Comparison of ENCODE assay signal across 1 cellular context in genomic region chr17:32794533-32795246, GRCh38.
TF ChIP-seq lines count a peak whose summit lies in the region.

No MANE protein-coding gene starts in this region.

TF ChIP-seq in K562, 482 proteins besides CTCF, POLR2A, EP300 and RAD21 (continued from another document and continues in another):
- no peak for TF ChIP-seq RREB1 (CRISPR knock-in tag; IDR thresholded peaks at IDR 0.05)
- TF ChIP-seq L3MBTL2 (IDR thresholded peaks at IDR 0.05) = peak; percentile 99
- peak; percentile 52 for TF ChIP-seq NFYB (IDR thresholded peaks at IDR 0.05; ENCODE audit: extremely low read depth, insufficient read length)
- peak; percentile 57 for TF ChIP-seq CXXC5 (CRISPR knock-in tag; IDR thresholded peaks at IDR 0.05)
- peak; percentile 23 to 25; a peak in 2 of 4 replicates for TF ChIP-seq NRF1 (conservative IDR thresholded peaks at IDR 0.05 in 1 of 2, IDR thresholded peaks at IDR 0.05 in 1 of 2)
- peak; percentile 50; the same call in 1 of the 2 replicates for TF ChIP-seq BACH1 (tag; IDR thresholded peaks at IDR 0.05)
- TF ChIP-seq TRIM28 (IDR thresholded peaks at IDR 0.05) = no peak
- TF ChIP-seq YY1 (IDR thresholded peaks at IDR 0.05; ENCODE audit: borderline replicate concordance in 1 of 3, control insufficient read depth in 1 of 3, extremely low read depth in 1 of 3, insufficient read depth in 3 of 3, insufficient read length in 1 of 3, insufficient replicate concordance in 2 of 3, low read depth in 1 of 3, low read length in 2 of 3) = peak in 1 of 3 experiments; percentile 19
- TF ChIP-seq SAFB2 (IDR thresholded peaks at IDR 0.05; ENCODE audit: borderline replicate concordance, low read depth, low read length, severe bottlenecking) = no peak
- TF ChIP-seq TCF3 (CRISPR knock-in tag; IDR thresholded peaks at IDR 0.05) = peak; percentile 38; the same call in 1 of the 2 replicates
- TF ChIP-seq RBM34 (IDR thresholded peaks at IDR 0.05; ENCODE audit: borderline replicate concordance, insufficient read depth, low read length) = no peak
- 0 out of 4 replicates have a peak, but pooled peaks of 1 of the 2 experiments have one; percentile 36 for TF ChIP-seq MNT (conservative IDR thresholded peaks at IDR 0.05)
- 0 out of 2 replicates have a peak, but pooled peaks have one; percentile 9 for TF ChIP-seq TAL1 (IDR thresholded peaks at IDR 0.05)
- peak; percentile 15; the same call in 1 of the 2 replicates for TF ChIP-seq MYC (IDR thresholded peaks at IDR 0.05; ENCODE audit: low read depth, low read length)
- TF ChIP-seq MYC (CRISPR knock-in tag; IDR thresholded peaks at IDR 0.05; ENCODE audit: borderline replicate concordance, low read depth) = no peak
- TF ChIP-seq ZNF239 (CRISPR knock-in tag; IDR thresholded peaks at IDR 0.05) = peak; percentile 56
- no peak for TF ChIP-seq PBX2 (CRISPR knock-in tag; IDR thresholded peaks at IDR 0.05; ENCODE audit: low read depth)
- no peak for TF ChIP-seq PBX2 (tag; conservative IDR thresholded peaks at IDR 0.05; ENCODE audit: low read depth)
- TF ChIP-seq RCOR1 (IDR thresholded peaks at IDR 0.05; ENCODE audit: borderline replicate concordance in 1 of 2, low read depth in 2 of 2, low read length in 2 of 2) = peak in 1 of 2 experiments; percentile 62; a peak in 1 of 4 replicates
- TF ChIP-seq DPF2 (IDR thresholded peaks at IDR 0.05) = peak; percentile 56; the same call in 1 of the 2 replicates
- 0 out of 2 replicates have a peak, but pooled peaks have one; percentile 15 for TF ChIP-seq HMBOX1 (IDR thresholded peaks at IDR 0.05)
- TF ChIP-seq ZBTB17 (CRISPR knock-in tag; IDR thresholded peaks at IDR 0.05) = 0 out of 2 replicates have a peak, but pooled peaks have one; percentile 28
- peak; percentile 11; the same call in 1 of the 2 replicates for TF ChIP-seq ELF1 (tag; IDR thresholded peaks at IDR 0.05)
- no peak for TF ChIP-seq HNRNPH1 (optimal IDR thresholded peaks at IDR 0.05; ENCODE audit: low read depth, low read length)
- TF ChIP-seq MLLT1 (IDR thresholded peaks at IDR 0.05) = peak; percentile 28 to 77; a peak in 2 of 4 replicates
- peak; percentile 75 for TF ChIP-seq BHLHE40 (IDR thresholded peaks at IDR 0.05; ENCODE audit: low read length)
- peak; percentile 31; the same call in 1 of the 2 replicates for TF ChIP-seq CBFA2T3 (IDR thresholded peaks at IDR 0.05)
- peak; percentile 93 to 97 for TF ChIP-seq E2F6 (IDR thresholded peaks at IDR 0.05; ENCODE audit: borderline replicate concordance in 1 of 2, extremely low read depth in 1 of 2, insufficient read depth in 1 of 2, insufficient read length in 1 of 2, low read depth in 1 of 2, low read length in 1 of 2, poor library complexity in 1 of 2, severe bottlenecking in 1 of 2)
- no peak for TF ChIP-seq FIP1L1 (IDR thresholded peaks at IDR 0.05; ENCODE audit: low read depth, low read length, poor library complexity, severe bottlenecking)
- no peak for TF ChIP-seq HMG20B (CRISPR knock-in tag; IDR thresholded peaks at IDR 0.05)
- TF ChIP-seq HDAC3 (IDR thresholded peaks at IDR 0.05; ENCODE audit: borderline replicate concordance, partially characterized antibody) = no peak
- TF ChIP-seq SOX6 (IDR thresholded peaks at IDR 0.05) = peak; percentile 74
- no peak for TF ChIP-seq ILK (tag; IDR thresholded peaks at IDR 0.05; ENCODE audit: borderline replicate concordance, low read depth)
- TF ChIP-seq JUN (IDR thresholded peaks at IDR 0.05; ENCODE audit: borderline replicate concordance, low read depth, low read length) = peak; percentile 35; the same call in 1 of the 2 replicates
- TF ChIP-seq JUN (CRISPR knock-in tag; IDR thresholded peaks at IDR 0.05; ENCODE audit: borderline replicate concordance) = no peak
- TF ChIP-seq RAD51 (IDR thresholded peaks at IDR 0.05; ENCODE audit: borderline replicate concordance, low read depth) = peak; percentile 82
- 0 out of 2 replicates have a peak, but pooled peaks have one; percentile 34 for TF ChIP-seq CBFA2T2 (conservative IDR thresholded peaks at IDR 0.05)
- no peak for TF ChIP-seq NR2C2 (CRISPR knock-in tag; IDR thresholded peaks at IDR 0.05)
- TF ChIP-seq NR2C2 (tag; IDR thresholded peaks at IDR 0.05) = no peak; the same call in 1 of the 2 replicates
- no peak; the same call in 1 of the 2 replicates for TF ChIP-seq ZNF263 (CRISPR knock-in tag; IDR thresholded peaks at IDR 0.05; ENCODE audit: borderline replicate concordance)
- no peak for TF ChIP-seq ZFP91 (CRISPR knock-in tag; IDR thresholded peaks at IDR 0.05)
- TF ChIP-seq TEAD1 (CRISPR knock-in tag; IDR thresholded peaks at IDR 0.05) = peak in 1 of 2 experiments; percentile 71; a peak in 1 of 4 replicates
- TF ChIP-seq ELF4 (CRISPR knock-in tag; IDR thresholded peaks at IDR 0.05) = peak; percentile 71; the same call in 1 of the 2 replicates
- TF ChIP-seq ZNF766 (CRISPR knock-in tag; conservative IDR thresholded peaks at IDR 0.05) = 0 out of 2 replicates have a peak, but pooled peaks have one; percentile 36
- no peak for TF ChIP-seq POLR2H (tag; IDR thresholded peaks at IDR 0.05; ENCODE audit: low read depth)
- TF ChIP-seq MITF (IDR thresholded peaks at IDR 0.05) = peak; percentile 91
